1 cellular context compared by ENCODE assay signal in the genomic region with DNA sequence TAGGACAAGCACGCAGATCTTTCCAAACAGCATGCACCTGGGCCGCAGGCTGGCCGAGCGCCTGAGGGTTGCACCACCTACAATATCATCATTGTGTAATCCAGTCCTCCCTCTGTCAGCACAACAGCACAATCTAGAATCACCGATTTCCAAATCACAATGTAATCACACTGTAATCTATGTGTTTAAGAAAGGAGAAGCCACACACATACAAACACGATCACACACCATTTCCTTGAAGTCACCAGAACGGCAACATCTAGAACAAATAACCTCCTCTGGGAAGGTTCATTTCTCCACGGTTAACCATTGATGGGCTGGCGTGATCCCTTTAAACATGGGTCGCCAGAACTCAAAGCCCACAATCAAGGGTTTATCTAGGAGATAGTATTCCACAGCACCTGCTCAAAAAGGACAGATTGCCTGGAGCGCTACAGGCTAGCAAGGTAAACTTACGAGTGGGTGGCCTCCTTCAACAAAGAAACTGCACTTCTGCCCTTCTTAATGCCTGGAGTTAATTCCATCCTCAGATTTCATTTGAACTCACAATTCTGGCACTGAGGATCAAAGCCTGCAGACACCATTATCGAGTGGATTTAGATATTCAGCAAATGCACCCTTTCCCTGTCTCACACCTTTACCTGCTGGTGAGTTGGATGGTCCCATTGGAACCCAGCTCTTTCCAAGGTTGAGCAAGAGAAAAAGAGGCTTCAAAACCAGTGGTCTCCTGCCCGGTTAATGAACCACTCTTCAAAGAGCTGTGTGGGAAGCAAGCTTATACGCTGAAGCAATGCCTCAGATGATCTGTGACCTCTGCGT.
TF ChIP-seq lines count a peak whose summit lies in the region.

No MANE protein-coding gene starts in this region.

TF ChIP-seq in HepG2, 621 proteins besides CTCF, POLR2A, EP300 and RAD21 (continued from another document and continues in another):
- TF ChIP-seq STAT6 (CRISPR knock-in tag; IDR thresholded peaks at IDR 0.05; ENCODE audit: borderline replicate concordance) (peak; percentile 84), RARA (CRISPR knock-in tag; IDR thresholded peaks at IDR 0.05) (peak; percentile 93), ZNF383 (CRISPR knock-in tag; IDR thresholded peaks at IDR 0.05; ENCODE audit: borderline replicate concordance) (peak; percentile 65; the same call in 1 of the 2 replicates), ELF1 (CRISPR knock-in tag; IDR thresholded peaks at IDR 0.05) (no peak), KDM2A (CRISPR knock-in tag; IDR thresholded peaks at IDR 0.05; ENCODE audit: borderline replicate concordance, low read depth) (peak; percentile 58; the same call in 1 of the 2 replicates), ZNF7 (CRISPR knock-in tag; IDR thresholded peaks at IDR 0.05) (peak; percentile 55; the same call in 1 of the 2 replicates), CAMTA2 (CRISPR knock-in tag; IDR thresholded peaks at IDR 0.05; ENCODE audit: borderline replicate concordance) (no peak; the same call in 1 of the 2 replicates), DR1 (CRISPR knock-in tag; IDR thresholded peaks at IDR 0.05) (peak; percentile 72; the same call in 1 of the 2 replicates), PPARG (CRISPR knock-in tag; conservative IDR thresholded peaks at IDR 0.05) (peak; percentile 81), ZNF574 (CRISPR knock-in tag; IDR thresholded peaks at IDR 0.05) (peak; percentile 67), HNF4A (CRISPR knock-in tag; IDR thresholded peaks at IDR 0.05) (peak; percentile 93), ZFP90 (CRISPR knock-in tag; IDR thresholded peaks at IDR 0.05; ENCODE audit: borderline replicate concordance) (no peak), HDAC1 (CRISPR knock-in tag; IDR thresholded peaks at IDR 0.05) (peak; percentile 86; the same call in 1 of the 2 replicates), MEIS1 (CRISPR knock-in tag; IDR thresholded peaks at IDR 0.05; ENCODE audit: borderline replicate concordance) (peak; percentile 72), ZBTB34 (CRISPR knock-in tag; IDR thresholded peaks at IDR 0.05) (no peak; the same call in 1 of the 2 replicates), RELA (CRISPR knock-in tag; IDR thresholded peaks at IDR 0.05) (peak; percentile 97; the same call in 1 of the 2 replicates), RBM22 (optimal IDR thresholded peaks at IDR 0.05; ENCODE audit: low read length) (peak; percentile 15), PLRG1 (conservative IDR thresholded peaks at IDR 0.05) (no peak), ZMYM2 (CRISPR knock-in tag; IDR thresholded peaks at IDR 0.05) (peak; percentile 41; the same call in 1 of the 2 replicates), ZMYM4 (CRISPR knock-in tag; IDR thresholded peaks at IDR 0.05) (peak; percentile 75), ZFP1 (CRISPR knock-in tag; IDR thresholded peaks at IDR 0.05) (peak; percentile 69; the same call in 1 of the 2 replicates), ZNF850 (CRISPR knock-in tag; conservative IDR thresholded peaks at IDR 0.05) (no peak), ZBTB26 (CRISPR knock-in tag; IDR thresholded peaks at IDR 0.05; ENCODE audit: borderline replicate concordance) (peak; percentile 98), DBP (CRISPR knock-in tag; IDR thresholded peaks at IDR 0.05; ENCODE audit: not compliant biosample characterization) (no peak), KAT7 (CRISPR knock-in tag; IDR thresholded peaks at IDR 0.05; ENCODE audit: borderline replicate concordance) (peak; percentile 87), NFE2L1 (CRISPR knock-in tag; IDR thresholded peaks at IDR 0.05; ENCODE audit: borderline replicate concordance) (0 out of 2 replicates have a peak, but pooled peaks have one; percentile 37), ZNF501 (CRISPR knock-in tag; IDR thresholded peaks at IDR 0.05) (peak; percentile 30), TCF7L2 (IDR thresholded peaks at IDR 0.05; ENCODE audit: low read depth, low read length) (peak; percentile 96), JUND (CRISPR knock-in tag; IDR thresholded peaks at IDR 0.05) (peak; percentile 35; the same call in 1 of the 2 replicates), ZNF768 (CRISPR knock-in tag; IDR thresholded peaks at IDR 0.05) (no peak), YEATS4 (CRISPR knock-in tag; IDR thresholded peaks at IDR 0.05; ENCODE audit: borderline replicate concordance) (peak; percentile 41; the same call in 1 of the 2 replicates), ZFP36L2 (CRISPR knock-in tag; IDR thresholded peaks at IDR 0.05) (no peak), AKNA (CRISPR knock-in tag; IDR thresholded peaks at IDR 0.05; ENCODE audit: borderline replicate concordance) (peak; percentile 81)
- TF ChIP-seq, protein P1, sequence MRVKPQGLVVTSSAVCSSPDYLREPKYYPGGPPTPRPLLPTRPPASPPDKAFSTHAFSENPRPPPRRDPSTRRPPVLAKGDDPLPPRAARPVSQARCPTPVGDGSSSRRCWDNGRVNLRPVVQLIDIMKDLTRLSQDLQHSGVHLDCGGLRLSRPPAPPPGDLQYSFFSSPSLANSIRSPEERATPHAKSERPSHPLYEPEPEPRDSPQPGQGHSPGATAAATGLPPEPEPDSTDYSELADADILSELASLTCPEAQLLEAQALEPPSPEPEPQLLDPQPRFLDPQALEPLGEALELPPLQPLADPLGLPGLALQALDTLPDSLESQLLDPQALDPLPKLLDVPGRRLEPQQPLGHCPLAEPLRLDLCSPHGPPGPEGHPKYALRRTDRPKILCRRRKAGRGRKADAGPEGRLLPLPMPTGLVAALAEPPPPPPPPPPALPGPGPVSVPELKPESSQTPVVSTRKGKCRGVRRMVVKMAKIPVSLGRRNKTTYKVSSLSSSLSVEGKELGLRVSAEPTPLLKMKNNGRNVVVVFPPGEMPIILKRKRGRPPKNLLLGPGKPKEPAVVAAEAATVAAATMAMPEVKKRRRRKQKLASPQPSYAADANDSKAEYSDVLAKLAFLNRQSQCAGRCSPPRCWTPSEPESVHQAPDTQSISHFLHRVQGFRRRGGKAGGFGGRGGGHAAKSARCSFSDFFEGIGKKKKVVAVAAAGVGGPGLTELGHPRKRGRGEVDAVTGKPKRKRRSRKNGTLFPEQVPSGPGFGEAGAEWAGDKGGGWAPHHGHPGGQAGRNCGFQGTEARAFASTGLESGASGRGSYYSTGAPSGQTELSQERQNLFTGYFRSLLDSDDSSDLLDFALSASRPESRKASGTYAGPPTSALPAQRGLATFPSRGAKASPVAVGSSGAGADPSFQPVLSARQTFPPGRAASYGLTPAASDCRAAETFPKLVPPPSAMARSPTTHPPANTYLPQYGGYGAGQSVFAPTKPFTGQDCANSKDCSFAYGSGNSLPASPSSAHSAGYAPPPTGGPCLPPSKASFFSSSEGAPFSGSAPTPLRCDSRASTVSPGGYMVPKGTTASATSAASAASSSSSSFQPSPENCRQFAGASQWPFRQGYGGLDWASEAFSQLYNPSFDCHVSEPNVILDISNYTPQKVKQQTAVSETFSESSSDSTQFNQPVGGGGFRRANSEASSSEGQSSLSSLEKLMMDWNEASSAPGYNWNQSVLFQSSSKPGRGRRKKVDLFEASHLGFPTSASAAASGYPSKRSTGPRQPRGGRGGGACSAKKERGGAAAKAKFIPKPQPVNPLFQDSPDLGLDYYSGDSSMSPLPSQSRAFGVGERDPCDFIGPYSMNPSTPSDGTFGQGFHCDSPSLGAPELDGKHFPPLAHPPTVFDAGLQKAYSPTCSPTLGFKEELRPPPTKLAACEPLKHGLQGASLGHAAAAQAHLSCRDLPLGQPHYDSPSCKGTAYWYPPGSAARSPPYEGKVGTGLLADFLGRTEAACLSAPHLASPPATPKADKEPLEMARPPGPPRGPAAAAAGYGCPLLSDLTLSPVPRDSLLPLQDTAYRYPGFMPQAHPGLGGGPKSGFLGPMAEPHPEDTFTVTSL (CRISPR knock-in tag; IDR thresholded peaks at IDR 0.05; ENCODE audit: borderline replicate concordance): peak; percentile 91
